In genomic region chr9:104503440-104503839, GRCh38 we compare ENCODE assay signal across 1 cellular context.
TF ChIP-seq lines count a peak whose summit lies in the region.

No MANE protein-coding gene starts in this region.

TF ChIP-seq in HepG2, 621 proteins besides CTCF, POLR2A, EP300 and RAD21:
- TF ChIP-seq ZSCAN21 (CRISPR knock-in tag; IDR thresholded peaks at IDR 0.05; ENCODE audit: borderline replicate concordance) (no peak), MNT (IDR thresholded peaks at IDR 0.05) (peak; percentile 92), SCMH1 (CRISPR knock-in tag; IDR thresholded peaks at IDR 0.05; ENCODE audit: borderline replicate concordance) (no peak), ZNF775 (CRISPR knock-in tag; IDR thresholded peaks at IDR 0.05; ENCODE audit: borderline replicate concordance) (no peak), TARDBP (CRISPR knock-in tag; IDR thresholded peaks at IDR 0.05) (no peak), MED13 (CRISPR knock-in tag; IDR thresholded peaks at IDR 0.05) (no peak), ELF1 (CRISPR knock-in tag; IDR thresholded peaks at IDR 0.05) (no peak)
TF ChIP-seq in HepG2: peak in this region for 1.
